ENCODE assay signal across 1 cellular context in genomic region chr12:47058640-47059039, GRCh38. TPM values are rescaled to one million over a fixed set of nuclear protein-coding genes. Genes with fewer than 3 reads are reported as not detected.
DNase-seq lines count a peak whose midpoint lies in the region; ATAC-seq, FAIRE-seq and TF ChIP-seq lines count a peak whose summit lies in the region.
"Not testable (repeated sequence)": the region's sequence is repeated elsewhere in the genome, so short reads cannot be mapped to it uniquely, and the experiment has no call there.

No MANE protein-coding gene starts in this region.

- not testable (repeated sequence) for DNase-seq in K562 (ENCODE audit: extremely low read depth in 1 of 4, low spot score in 3 of 4)

- H3K27me3 ChIP-seq in K562 (ENCODE audit: control insufficient read depth in 2 of 2, insufficient read depth in 2 of 2, low read length in 2 of 2), result not testable (repeated sequence)

- CTCF ChIA-PET in K562 (lab: Yijun Ruan, JAX; ENCODE audit: low intra/inter-chr PET ratio), result not testable (repeated sequence)

- not testable (repeated sequence) for H3K79me2 ChIP-seq in K562 (ENCODE audit: control insufficient read depth, insufficient read depth, low read length)

- not testable (repeated sequence) for H3K4me3 ChIP-seq in K562

- TF ChIP-seq POLR2A in K562 (conservative IDR thresholded peaks at IDR 0.05), result not testable (repeated sequence)

- H3K9me1 ChIP-seq in K562 (ENCODE audit: control insufficient read depth, insufficient read depth, low read length), result not testable (repeated sequence)

- ATAC-seq in K562, result not testable (repeated sequence)

- not testable (repeated sequence) for H3K9me3 ChIP-seq in K562 (replicated peaks; ENCODE audit: control insufficient read depth, insufficient read depth, low read depth, low read length)

- FAIRE-seq in K562 (lab: Jason Lieb, UNC), result not testable (repeated sequence)

- H2AFZ ChIP-seq in K562 (ENCODE audit: low read depth, low read length), result not testable (repeated sequence)

- POLR2A ChIA-PET in K562 (lab: Yijun Ruan, JAX), result not testable (repeated sequence)

- not testable (repeated sequence) for TF ChIP-seq CTCF in K562 (IDR thresholded peaks at IDR 0.05 in 2 of 3, conservative IDR thresholded peaks at IDR 0.05 in 1 of 3; ENCODE audit: insufficient read depth in 2 of 3, low read depth in 1 of 3, low read length in 3 of 3)

- H3K4me1 ChIP-seq in K562 (replicated peaks in 1 of 2; ENCODE audit: control insufficient read depth in 2 of 2, insufficient read depth in 2 of 2, low read length in 2 of 2), result not testable (repeated sequence)

- TF ChIP-seq EP300 in K562 (IDR thresholded peaks at IDR 0.05; ENCODE audit: low read length), result not testable (repeated sequence)

- BruUV-seq in K562 (replicated peaks; lab: Mats Ljungman, UMichigan), result not testable (repeated sequence)

- intact Hi-C loops in K562 (cut with micrococcal nuclease), result not testable (repeated sequence)

- H3K27ac ChIP-seq in K562 (ENCODE audit: extremely low read depth, low read depth, low read length), result not testable (repeated sequence)

- not testable (repeated sequence) for H4K20me1 ChIP-seq in K562 (replicated peaks; ENCODE audit: control insufficient read depth, insufficient read depth, low read length)

- in situ Hi-C loops in K562 (cut with MboI), result not testable (repeated sequence)

- H3K36me3 ChIP-seq in K562 (ENCODE audit: control insufficient read depth, insufficient read depth, low read length), result not testable (repeated sequence)

- TF ChIP-seq RAD21 in K562 (CRISPR knock-in tag; conservative IDR thresholded peaks at IDR 0.05 in 1 of 2, IDR thresholded peaks at IDR 0.05 in 1 of 2), result not testable (repeated sequence)

- H3K9ac ChIP-seq in K562 (ENCODE audit: insufficient read depth in 1 of 2, low read depth in 2 of 2, low read length in 2 of 2), result not testable (repeated sequence)

- not testable (repeated sequence) for H3K4me2 ChIP-seq in K562 (ENCODE audit: insufficient read depth, low read length)

- 40% methylated on average over 1 of the region's 2 CpGs for WGBS in K562 (ENCODE audit: insufficient coverage, low coverage, missing lambda C conversion rate)

TF ChIP-seq in K562, 482 proteins besides CTCF, POLR2A, EP300 and RAD21:
- peak; percentile 93 for TF ChIP-seq ZNF507 (tag; conservative IDR thresholded peaks at IDR 0.05)
TF ChIP-seq in K562: peak in this region for 1; not testable (repeated sequence) for 481.

RNA-seq across cellular contexts. Expression of gene PCED1B, which starts 20.8 kb away (rescaled TPM):
- total RNA-seq in K562 (2011; cell fraction: chromatin; rRNA removed; ENCODE audit: low replicate concordance), result 2.8 and 3.6 TPM in 2 replicates
- 2.3 and 3.0 TPM in 2 replicates for total RNA-seq in K562 (2011; cell fraction: nucleolus; rRNA removed)
- 2.9 and 4.0 TPM in 2 replicates for total RNA-seq in K562 (2011; cell fraction: nucleoplasm; rRNA removed)
- total RNA-seq in K562 (2014; rRNA removed) (1.6 and 4.4 TPM in 2 replicates), K562 (2014; rRNA removed; fragmentation: Illumina TruSeq; extraction: Trizol) (2.5 and 2.7 TPM in 2 replicates), K562 (2015; rRNA removed; fragmentation: Illumina TruSeq; extraction: Trizol) (4.7 and 6.1 TPM in 2 replicates), K562 (2021) (7.2 and 7.4 TPM in 2 replicates)
- polyA plus RNA-seq in K562 (2011; rRNA removed) (0.35 and 1.2 TPM in 2 replicates), K562 (2014; fragmentation: Illumina TruSeq; extraction: Trizol) (9.3 and 9.6 TPM in 2 replicates), K562 (2014; fragmentation: Nextera tagmentation; extraction: Ambion mirVana) (1 to 10 TPM; 1.2 to 1.5 TPM), K562 (2014; rRNA removed) (6.6 and 8.6 TPM in 2 replicates)
- 0.13 and 3.5 TPM in 2 replicates for polyA plus RNA-seq in K562 (2011; cell fraction: cytosol; rRNA removed)
- polyA plus RNA-seq in K562 (2011; cell fraction: nucleus; rRNA removed), result 0.24 and 3.2 TPM in 2 replicates
- polyA plus RNA-seq in K562 (2012), result 21.8 and 40.0 TPM in 2 replicates
- 0.09 and 1.3 TPM in 2 replicates for polyA minus RNA-seq in K562 (2011; rRNA and poly(A)+ RNA removed)
- 1.1 TPM in 1 of 2 replicates, not detected in the other for polyA minus RNA-seq in K562 (2011; cell fraction: cytosol; rRNA and poly(A)+ RNA removed)
- 0.54 TPM in 1 of 2 replicates, not detected in the other for polyA minus RNA-seq in K562 (2011; cell fraction: nucleus; rRNA and poly(A)+ RNA removed)

RNA-seq across cellular contexts. Expression of gene AMIGO2, which starts 21.1 kb away (rescaled TPM):
- total RNA-seq in K562 (2011; cell fraction: chromatin; rRNA removed; ENCODE audit: low replicate concordance), result 4.4 and 5.8 TPM in 2 replicates
- total RNA-seq in K562 (2011; cell fraction: nucleolus; rRNA removed), result 3.9 and 5.0 TPM in 2 replicates
- total RNA-seq in K562 (2011; cell fraction: nucleoplasm; rRNA removed), result 4.5 and 5.2 TPM in 2 replicates
- 3.6 and 3.8 TPM in 2 replicates for total RNA-seq in K562 (2014; rRNA removed)
- total RNA-seq in K562 (2014; rRNA removed; fragmentation: Illumina TruSeq; extraction: Trizol), result 3.6 and 4.7 TPM in 2 replicates
- 7.9 and 8.1 TPM in 2 replicates for total RNA-seq in K562 (2015; rRNA removed; fragmentation: Illumina TruSeq; extraction: Trizol)
- total RNA-seq in K562 (2021), result 3.5 and 3.7 TPM in 2 replicates
- polyA plus RNA-seq in K562 (2011; rRNA removed), result 0.38 and 8.3 TPM in 2 replicates
- polyA plus RNA-seq in K562 (2011; cell fraction: cytosol; rRNA removed), result 0.18 and 2.8 TPM in 2 replicates
- 0.39 and 6.3 TPM in 2 replicates for polyA plus RNA-seq in K562 (2011; cell fraction: nucleus; rRNA removed)
- 11.9 and 24.7 TPM in 2 replicates for polyA plus RNA-seq in K562 (2012)
- polyA plus RNA-seq in K562 (2014; fragmentation: Illumina TruSeq; extraction: Trizol), result 4.5 and 4.6 TPM in 2 replicates
- polyA plus RNA-seq in K562 (2014; fragmentation: Nextera tagmentation; extraction: Ambion mirVana), result 1 to 10 TPM; 2.0 to 4.1 TPM
- polyA plus RNA-seq in K562 (2014; rRNA removed), result 2.5 and 3.8 TPM in 2 replicates
- polyA minus RNA-seq in K562 (2011; rRNA and poly(A)+ RNA removed), result 0.45 and 7.9 TPM in 2 replicates
- polyA minus RNA-seq in K562 (2011; cell fraction: cytosol; rRNA and poly(A)+ RNA removed), result 4.2 TPM in 1 of 2 replicates, not detected in the other
- polyA minus RNA-seq in K562 (2011; cell fraction: nucleus; rRNA and poly(A)+ RNA removed), result 0.22 and 2.6 TPM in 2 replicates
